ENCODE assay signal across 8 cellular contexts in the genomic region with DNA sequence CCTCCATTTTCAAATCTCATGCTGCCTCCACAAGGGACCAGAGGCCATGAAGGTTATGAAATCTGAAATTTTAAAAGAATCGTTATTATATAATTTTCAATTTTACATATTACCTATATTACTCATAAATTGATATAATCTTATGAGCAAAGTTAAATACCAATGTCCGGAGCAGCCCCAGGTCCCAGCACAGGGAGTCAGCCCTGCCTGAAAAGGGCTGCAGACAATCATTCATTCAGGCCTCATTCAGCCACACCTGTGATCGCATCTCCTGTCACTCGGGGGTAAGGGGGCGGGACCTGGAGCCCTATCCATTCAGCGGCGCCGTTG.
A peak's percentile ranks its signal among the peaks of the same experiment; 100 is the strongest.
DNase-seq lines count a peak whose midpoint lies in the region; ATAC-seq and TF ChIP-seq lines count a peak whose summit lies in the region.

No MANE protein-coding gene starts in this region.

- no peaks in the 10 kb centered on the region for H3K27me3 Mint-ChIP-seq in T-helper 17 cell

- intact Hi-C loops in Right ventricle myocardium inferior (cut with DNase I): no loop called here
- intact Hi-C loops in left ventricle myocardium superior (cut with micrococcal nuclease): no loop called here

- H3K4me3 ChIP-seq in foreskin fibroblast (ENCODE audit: low read depth in 1 of 2, low read length in 2 of 2) (peak overlapping the region; percentile 84 to 95), skeletal muscle cell (ENCODE audit: low read depth, low read length) (peak overlapping the region; percentile 77)

- no peak for TF ChIP-seq CTCF in foreskin fibroblast (IDR thresholded peaks at IDR 0.05; ENCODE audit: low read depth, low read length)

- H3K36me3 Mint-ChIP-seq in T-helper 17 cell (ENCODE audit: low read depth): peaks cover 7% of the 10 kb centered on the region

- peak overlapping the region; percentile 99 for H3K27ac Mint-ChIP-seq in T-helper 17 cell

- H3K9me3 ChIP-seq in T-helper 17 cell (ENCODE audit: control insufficient read depth, low read length, poor library complexity, severe bottlenecking): no peaks in the 10 kb centered on the region

- peak overlapping the region; percentile 94 for H3K4me3 Mint-ChIP-seq in T-helper 17 cell

- peak; percentile 90 for DNase-seq in Right ventricle myocardium inferior (ENCODE audit: missing footprints)
- no peak for DNase-seq in left ventricle myocardium superior
- DNase-seq in T-helper 17 cell: no peak
- peak in 1 of 2 donors; percentile 16 for DNase-seq in foreskin fibroblast
- DNase-seq in skeletal muscle cell (ENCODE audit: low read depth): peak; percentile 1

- ATAC-seq in Right ventricle myocardium inferior (no peak), left ventricle myocardium superior (no peak), HG03159 (IDR thresholded peaks at IDR 0.05; ENCODE audit: unreplicated experiment) (peak; percentile 84), T-helper 17 cell (no peak), HG02970 (IDR thresholded peaks at IDR 0.05; ENCODE audit: low FRiP score, unreplicated experiment) (no peak), HG03457 (IDR thresholded peaks at IDR 0.05; ENCODE audit: unreplicated experiment) (no peak)

- H3K4me1 Mint-ChIP-seq in T-helper 17 cell: peaks cover 22% of the 10 kb centered on the region

Comparison
In these comparisons a context has a peak if more than half of its experiments do, and no peak if none do; other contexts are left out.
1. DNase-seq: peak in Right ventricle myocardium inferior (single experiment) and skeletal muscle cell (single experiment); none in left ventricle myocardium superior (single experiment) and T-helper 17 cell (0 of 3).